ENCODE assay signal across 1 cellular context in genomic region chr11:62705880-62706831, GRCh38.
A peak's percentile ranks its signal among the peaks of the same experiment; 100 is the strongest.
TF ChIP-seq lines count a peak whose summit lies in the region.

No MANE protein-coding gene starts in this region.

TF ChIP-seq in SK-N-SH, 30 proteins besides CTCF, POLR2A, EP300 and RAD21 (continued from another document):
- TF ChIP-seq MXI1 (IDR thresholded peaks at IDR 0.05; ENCODE audit: low read depth, low read length) (peak; percentile 87), YY1 (IDR thresholded peaks at IDR 0.05; ENCODE audit: low read depth) (peak; percentile 35; the same call in 1 of the 2 replicates), SIN3A (IDR thresholded peaks at IDR 0.05; ENCODE audit: borderline replicate concordance, low read depth, low read length) (peak; percentile 59; the same call in 1 of the 2 replicates)
- TF ChIP-seq, protein P1, sequence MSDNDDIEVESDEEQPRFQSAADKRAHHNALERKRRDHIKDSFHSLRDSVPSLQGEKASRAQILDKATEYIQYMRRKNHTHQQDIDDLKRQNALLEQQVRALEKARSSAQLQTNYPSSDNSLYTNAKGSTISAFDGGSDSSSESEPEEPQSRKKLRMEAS (IDR thresholded peaks at IDR 0.05; ENCODE audit: low read depth), result peak; percentile 74; the same call in 1 of the 2 replicates
